Comparison of ENCODE assay signal across 8 cellular contexts in the genomic region with DNA sequence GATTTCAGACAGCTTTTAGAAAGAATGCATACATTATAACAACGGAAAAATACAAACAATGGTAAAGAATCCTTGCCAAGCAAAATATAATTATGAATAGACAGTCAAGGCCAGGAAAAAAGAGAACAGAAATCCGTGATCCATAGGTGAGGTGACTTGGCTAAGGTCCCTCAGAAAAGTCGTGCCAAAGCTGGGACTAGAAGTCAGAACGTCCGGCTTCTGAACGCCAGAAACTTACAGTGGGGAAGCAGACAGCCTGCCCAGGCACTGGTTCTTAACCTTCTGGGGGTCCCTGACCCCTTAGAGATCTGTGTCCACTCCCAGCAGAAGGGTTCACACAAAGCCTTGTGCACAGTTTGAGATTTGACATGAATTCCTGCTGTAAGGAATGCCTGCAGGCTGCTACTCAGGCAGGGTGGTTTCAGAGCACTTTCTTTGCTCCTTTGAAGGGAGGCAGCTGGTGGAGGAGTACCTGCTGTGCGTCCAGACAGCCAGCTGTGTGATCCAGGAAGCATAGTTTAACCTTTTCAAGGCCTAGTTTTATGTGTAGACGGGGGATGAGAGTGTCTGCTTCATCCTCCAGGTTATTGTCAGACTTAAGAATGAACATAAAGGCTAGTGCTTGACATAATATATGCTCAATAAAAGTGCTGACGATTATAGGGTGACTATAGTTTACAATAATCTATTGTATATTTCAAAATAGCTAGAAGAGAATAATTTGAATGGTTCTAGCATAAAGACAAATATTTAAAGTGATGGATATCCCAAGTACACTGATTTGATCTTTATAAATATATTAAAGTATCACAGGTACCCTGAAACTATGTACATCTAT. TPM values are rescaled to one million over a fixed set of nuclear protein-coding genes. Genes with fewer than 3 reads are reported as not detected.
A peak's percentile ranks its signal among the peaks of the same experiment; 100 is the strongest.
DNase-seq lines count a peak whose midpoint lies in the region; ATAC-seq, FAIRE-seq and TF ChIP-seq lines count a peak whose summit lies in the region.

No MANE protein-coding gene starts in this region.

- H3K9me3 ChIP-seq in neural progenitor cell (ENCODE audit: low read depth), result no peaks in the 10 kb centered on the region

- no peaks in the 10 kb centered on the region for H3K79me2 ChIP-seq in neural progenitor cell (ENCODE audit: low read depth)

- H3K27me3 Mint-ChIP-seq in neural progenitor cell (ENCODE audit: insufficient read depth, low read depth), result peaks cover 4% of the 10 kb centered on the region

- CTCF ChIA-PET in RWPE1 (lab: Yijun Ruan, JAX), result interaction anchor here (0.6 to 1.7 kb wide), 7 partner anchors 16 to 1212 kb away, joined by 3 to 6 read pairs (median 3); no protein-coding TSS in a partner anchor

- peak overlapping the region; percentile 95 for H2AFZ ChIP-seq in neural progenitor cell (replicated peaks)

- H3K4me2 ChIP-seq in neural progenitor cell, result peak overlapping the region; percentile 83

- H4K20me1 ChIP-seq in neural progenitor cell (ENCODE audit: low read depth), result no peaks in the 10 kb centered on the region

- no peaks in the 10 kb centered on the region for H3K36me3 Mint-ChIP-seq in neural progenitor cell

- H3K4me3 Mint-ChIP-seq in neural progenitor cell, result peak overlapping the region; percentile 83

- peaks cover 26% of the 10 kb centered on the region for H3F3A ChIP-seq in neural progenitor cell (ENCODE audit: low read depth)

- TF ChIP-seq POLR2A in GM12891 (IDR thresholded peaks at IDR 0.05; ENCODE audit: low read depth, low read length), result no peak

- DNase-seq in GM12891 (ENCODE audit: insufficient read length, low spot score) (no peak), RWPE1 (ENCODE audit: low spot score) (no peak), fibroblast of the aortic adventitia (ENCODE audit: low read depth) (peak; percentile 43), neural progenitor cell (ENCODE audit: low spot score) (peak; percentile 72), mesenteric fat pad (ENCODE audit: low spot score) (no peak), NCI-H128 (lab: John Stamatoyannopoulos, UW; ENCODE audit: unreplicated experiment) (no peak), SW480 (ENCODE audit: low spot score) (no peak)

- H3K27ac ChIP-seq in RWPE1 (peak overlapping the region; percentile 92), neural progenitor cell (no peak overlapping the region)

- TF ChIP-seq CTCF in RWPE1 (conservative IDR thresholded peaks at IDR 0.05; ENCODE audit: low read depth), result no peak
- no peak for TF ChIP-seq CTCF in fibroblast of the aortic adventitia (IDR thresholded peaks at IDR 0.05; ENCODE audit: insufficient read depth, low read length)
- TF ChIP-seq CTCF in neural progenitor cell (IDR thresholded peaks at IDR 0.05), result no peak

- H3K4me3 ChIP-seq in fibroblast of the aortic adventitia (ENCODE audit: low read depth, low read length), result peak overlapping the region; percentile 64
- peak overlapping the region; percentile 55 for H3K4me3 ChIP-seq in neural progenitor cell

- H3K36me3 ChIP-seq in neural progenitor cell, result no peaks in the 10 kb centered on the region

- peaks cover 42% of the 10 kb centered on the region for H3K27me3 ChIP-seq in neural progenitor cell

- POLR2A ChIA-PET in RWPE1 (lab: Yijun Ruan, JAX; ENCODE audit: low non-redundant PET), result interaction anchor here (0.5 to 1.1 kb wide), 2 partner anchors 52 to 115 kb away, joined by 3 to 6 read pairs; no protein-coding TSS in a partner anchor

- no peak for ATAC-seq in HG03045 (IDR thresholded peaks at IDR 0.05; ENCODE audit: unreplicated experiment)

- H3K9ac ChIP-seq in neural progenitor cell, result no peak overlapping the region

- H3K4me1 Mint-ChIP-seq in neural progenitor cell, result peaks cover 17% of the 10 kb centered on the region

- H3K4me1 ChIP-seq in neural progenitor cell, result peaks cover 19% of the 10 kb centered on the region

- H3K9me3 Mint-ChIP-seq in neural progenitor cell, result no peaks in the 10 kb centered on the region

- FAIRE-seq in GM12891 (lab: Jason Lieb, UNC), result peak; percentile 20

- no peak overlapping the region for H3K27ac Mint-ChIP-seq in neural progenitor cell

TF ChIP-seq in GM12891, 5 proteins besides CTCF, POLR2A, EP300 and RAD21:
- no peak for TF ChIP-seq SPI1 (IDR thresholded peaks at IDR 0.05; ENCODE audit: low read depth, low read length)
- TF ChIP-seq POU2F2 (IDR thresholded peaks at IDR 0.05; ENCODE audit: low read depth, low read length), result no peak
- TF ChIP-seq PAX5 (IDR thresholded peaks at IDR 0.05; ENCODE audit: insufficient read depth, low read length, severe bottlenecking), result no peak
- no peak for TF ChIP-seq POLR2AphosphoS5 (IDR thresholded peaks at IDR 0.05; ENCODE audit: low read depth, low read length)
- TF ChIP-seq TAF1 (IDR thresholded peaks at IDR 0.05; ENCODE audit: low read depth, low read length), result no peak

RNA-seq across cellular contexts. Expression of a gene that starts 0.9 kb away (rescaled TPM):
- polyA plus RNA-seq in GM12891 (2012; ENCODE audit: low read depth, missing spikeins), result 0.09 TPM
- total RNA-seq in fibroblast of the aortic adventitia (ENCODE audit: low replicate concordance) (2.6 and 2.7 TPM in 2 replicates), neural progenitor cell (ENCODE audit: low replicate concordance) (0.99 and 1.7 TPM in 2 replicates), mesenteric fat pad (3.9 TPM)

RNA-seq across cellular contexts. Expression of a gene that starts 30.9 kb away (rescaled TPM):
- polyA plus RNA-seq in GM12891 (2012; ENCODE audit: low read depth, missing spikeins), result 64.7 TPM
- 187 and 394 TPM in 2 replicates for total RNA-seq in fibroblast of the aortic adventitia (ENCODE audit: low replicate concordance)
- 271 and 335 TPM in 2 replicates for total RNA-seq in neural progenitor cell (ENCODE audit: low replicate concordance)
- total RNA-seq in mesenteric fat pad, result 224 TPM

Comparison
In these comparisons a context has a peak if more than half of its experiments do, and no peak if none do; other contexts are left out.
1. DNase-seq: peak in fibroblast of the aortic adventitia (single experiment) and neural progenitor cell (single experiment); none in GM12891 (single experiment), RWPE1 (single experiment), mesenteric fat pad (single experiment), NCI-H128 (single experiment) and SW480 (single experiment).